Comparison of ENCODE assay signal across 1 cellular context in genomic region chr3:4493008-4493930, GRCh38.
TF ChIP-seq lines count a peak whose summit lies in the region.

Gene ITPR1, plus strand, starts transcription at chr3:4493348. Its CDS starts 23,144 bp downstream, at chr3:4516492.

TF ChIP-seq in K562, 482 proteins besides CTCF, POLR2A, EP300 and RAD21 (continued from another document and continues in another):
- TF ChIP-seq CREB5 (CRISPR knock-in tag; IDR thresholded peaks at IDR 0.05), result 0 out of 2 replicates have a peak, but pooled peaks have one; percentile 17
- TF ChIP-seq POLR2AphosphoS5 (IDR thresholded peaks at IDR 0.05; ENCODE audit: control insufficient read depth, insufficient read depth, low read depth, low read length), result peak; percentile 99
- peak; percentile 72 for TF ChIP-seq CREM (IDR thresholded peaks at IDR 0.05; ENCODE audit: low read depth)
- peak; percentile 32 for TF ChIP-seq ZBTB33 (CRISPR knock-in tag; IDR thresholded peaks at IDR 0.05)
- no peak for TF ChIP-seq HNRNPK (IDR thresholded peaks at IDR 0.05; ENCODE audit: low read depth, low read length, poor library complexity, severe bottlenecking)
- TF ChIP-seq PHTF2 (CRISPR knock-in tag; IDR thresholded peaks at IDR 0.05), result peak; percentile 42; the same call in 1 of the 2 replicates
- TF ChIP-seq GABPB1 (CRISPR knock-in tag; IDR thresholded peaks at IDR 0.05), result peak; percentile 88
- no peak for TF ChIP-seq HDAC2 (IDR thresholded peaks at IDR 0.05)
- TF ChIP-seq ESRRA (IDR thresholded peaks at IDR 0.05; ENCODE audit: borderline replicate concordance, low read depth), result peak; percentile 60; the same call in 1 of the 2 replicates
- TF ChIP-seq HNRNPLL (IDR thresholded peaks at IDR 0.05; ENCODE audit: low read depth, low read length, poor library complexity, severe bottlenecking), result peak; percentile 43
- peak; percentile 29; the same call in 1 of the 2 replicates for TF ChIP-seq KDM2B (CRISPR knock-in tag; IDR thresholded peaks at IDR 0.05)
- no peak for TF ChIP-seq MCM3 (IDR thresholded peaks at IDR 0.05)
- TF ChIP-seq JUN (IDR thresholded peaks at IDR 0.05; ENCODE audit: borderline replicate concordance, low read depth, low read length), result peak; percentile 79; the same call in 1 of the 2 replicates
- TF ChIP-seq JUN (CRISPR knock-in tag; IDR thresholded peaks at IDR 0.05; ENCODE audit: borderline replicate concordance), result no peak
- peak in 1 of 2 experiments; percentile 73; a peak in 1 of 4 replicates for TF ChIP-seq KDM4B (IDR thresholded peaks at IDR 0.05; ENCODE audit: borderline replicate concordance in 2 of 2, low read depth in 1 of 2)
- TF ChIP-seq ZNF511 (CRISPR knock-in tag; IDR thresholded peaks at IDR 0.05), result peak; percentile 13; the same call in 1 of the 2 replicates
- TF ChIP-seq ZBTB12 (CRISPR knock-in tag; IDR thresholded peaks at IDR 0.05), result no peak; the same call in none of the 2 replicates
- peak; percentile 69 for TF ChIP-seq PRPF4 (IDR thresholded peaks at IDR 0.05; ENCODE audit: insufficient read depth, low read depth, low read length, poor library complexity, severe bottlenecking)
- TF ChIP-seq NEUROD1 (IDR thresholded peaks at IDR 0.05; ENCODE audit: borderline replicate concordance, low read depth, low read length, partially characterized antibody), result peak; percentile 59
- no peak for TF ChIP-seq ADNP (tag; IDR thresholded peaks at IDR 0.05)
- TF ChIP-seq PBX2 (CRISPR knock-in tag; IDR thresholded peaks at IDR 0.05; ENCODE audit: low read depth), result no peak
- no peak for TF ChIP-seq PBX2 (tag; conservative IDR thresholded peaks at IDR 0.05; ENCODE audit: low read depth)
- no peak for TF ChIP-seq THRAP3 (IDR thresholded peaks at IDR 0.05; ENCODE audit: borderline replicate concordance)
- TF ChIP-seq CEBPB (tag; IDR thresholded peaks at IDR 0.05), result no peak
- peak; percentile 69; the same call in 1 of the 2 replicates for TF ChIP-seq ZKSCAN1 (IDR thresholded peaks at IDR 0.05; ENCODE audit: low read depth, low read length)
- TF ChIP-seq ZSCAN32 (CRISPR knock-in tag; IDR thresholded peaks at IDR 0.05), result peak; percentile 28; the same call in 1 of the 2 replicates
- TF ChIP-seq POLR2B (IDR thresholded peaks at IDR 0.05; ENCODE audit: low read depth, partially characterized antibody), result peak; percentile 99
- TF ChIP-seq ZNF324 (CRISPR knock-in tag; IDR thresholded peaks at IDR 0.05), result no peak
- TF ChIP-seq KLF13 (tag; IDR thresholded peaks at IDR 0.05; ENCODE audit: borderline replicate concordance, low read depth), result peak; percentile 77; the same call in 1 of the 2 replicates
- 0 out of 2 replicates have a peak, but pooled peaks have one; percentile 63 for TF ChIP-seq NR4A1 (CRISPR knock-in tag; IDR thresholded peaks at IDR 0.05)
- no peak for TF ChIP-seq NR4A1 (tag; IDR thresholded peaks at IDR 0.05)
- 0 out of 4 replicates have a peak, but pooled peaks of 1 of the 2 experiments have one; percentile 25 for TF ChIP-seq ARNT (IDR thresholded peaks at IDR 0.05)
- TF ChIP-seq RBM15 (IDR thresholded peaks at IDR 0.05; ENCODE audit: insufficient read depth, low read length), result no peak
- no peak for TF ChIP-seq ZNF232 (CRISPR knock-in tag; IDR thresholded peaks at IDR 0.05)
- no peak for TF ChIP-seq SAFB (IDR thresholded peaks at IDR 0.05; ENCODE audit: borderline replicate concordance, low read depth, low read length)
- no peak for TF ChIP-seq JUNB (CRISPR knock-in tag; conservative IDR thresholded peaks at IDR 0.05)
- TF ChIP-seq ZNF740 (CRISPR knock-in tag; IDR thresholded peaks at IDR 0.05), result peak; percentile 80
- TF ChIP-seq ZNF740 (tag; IDR thresholded peaks at IDR 0.05), result peak in 1 of 2 experiments; percentile 60; a peak in 2 of 4 replicates
- peak; percentile 63; the same call in 1 of the 2 replicates for TF ChIP-seq MTA1 (IDR thresholded peaks at IDR 0.05; ENCODE audit: borderline replicate concordance)
- TF ChIP-seq C11orf30 (IDR thresholded peaks at IDR 0.05; ENCODE audit: low read depth), result 0 out of 2 replicates have a peak, but pooled peaks have one; percentile 4
- TF ChIP-seq THAP12 (CRISPR knock-in tag; IDR thresholded peaks at IDR 0.05), result peak; percentile 62; the same call in 1 of the 2 replicates
- 0 out of 2 replicates have a peak, but pooled peaks have one; percentile 54 for TF ChIP-seq GATAD2A (IDR thresholded peaks at IDR 0.05)
- TF ChIP-seq ZBTB8A (IDR thresholded peaks at IDR 0.05; ENCODE audit: partially characterized antibody), result no peak
- peak; percentile 95 for TF ChIP-seq SP1 (CRISPR knock-in tag; IDR thresholded peaks at IDR 0.05)
- no peak for TF ChIP-seq PPARD (CRISPR knock-in tag; IDR thresholded peaks at IDR 0.05)
- no peak for TF ChIP-seq ZNF507 (tag; conservative IDR thresholded peaks at IDR 0.05)
- TF ChIP-seq LCOR (CRISPR knock-in tag; IDR thresholded peaks at IDR 0.05), result peak; percentile 97
- TF ChIP-seq ZFP36 (IDR thresholded peaks at IDR 0.05; ENCODE audit: low read depth, low read length, partially characterized antibody), result peak; percentile 43
- peak; percentile 51 to 84; a peak in 3 of 4 replicates for TF ChIP-seq RCOR1 (IDR thresholded peaks at IDR 0.05; ENCODE audit: borderline replicate concordance in 1 of 2, low read depth in 2 of 2, low read length in 2 of 2)
- TF ChIP-seq CCNT2 (IDR thresholded peaks at IDR 0.05; ENCODE audit: borderline replicate concordance, extremely low read depth, insufficient read length, low read depth, low read length), result peak; percentile 57
- TF ChIP-seq KHSRP (IDR thresholded peaks at IDR 0.05), result no peak
- TF ChIP-seq ZNF197 (CRISPR knock-in tag; IDR thresholded peaks at IDR 0.05; ENCODE audit: low read depth), result peak; percentile 69; the same call in 1 of the 2 replicates
- peak; percentile 90 for TF ChIP-seq GTF2E2 (tag; IDR thresholded peaks at IDR 0.05)
- TF ChIP-seq PRDM10 (IDR thresholded peaks at IDR 0.05; ENCODE audit: partially characterized antibody), result peak; percentile 83
